Comparison of ENCODE assay signal across 8 cellular contexts in the genomic region with DNA sequence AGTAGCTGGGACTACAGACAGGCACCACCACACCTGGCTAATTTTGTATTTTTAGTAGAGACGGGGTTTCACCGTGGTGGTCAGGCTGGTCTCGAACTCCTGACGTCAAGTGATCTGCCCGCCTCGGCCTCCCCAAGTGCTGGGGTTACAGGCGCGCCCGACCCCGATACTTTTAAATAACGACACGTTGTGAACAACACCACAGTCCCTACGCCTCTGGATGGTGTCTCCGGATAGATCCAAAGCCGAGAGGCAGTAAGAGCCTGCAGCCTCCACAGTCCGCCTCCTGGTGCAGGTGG. TPM values are rescaled to one million over a fixed set of nuclear protein-coding genes. Genes with fewer than 3 reads are reported as not detected.
DNase-seq lines count a peak whose midpoint lies in the region; ATAC-seq and TF ChIP-seq lines count a peak whose summit lies in the region.
"Not testable (repeated sequence)": the region's sequence is repeated elsewhere in the genome, so short reads cannot be mapped to it uniquely, and the experiment has no call there.

No MANE protein-coding gene starts in this region.

- ATAC-seq in CD4-positive, CD25-positive, alpha-beta regulatory T cell (ENCODE audit: low read depth in 2 of 2), result not testable (repeated sequence)
- ATAC-seq in HG02642 (IDR thresholded peaks at IDR 0.05; ENCODE audit: poor library complexity, unreplicated experiment), result peak; percentile 11

- H3K9ac ChIP-seq in endocrine pancreas (ENCODE audit: control insufficient read depth, insufficient read depth, low read length), result peak overlapping the region; percentile 65
- peak overlapping the region; percentile 76; the same call in 1 of the 2 replicates for H3K9ac ChIP-seq in iPS-20b (ENCODE audit: low read depth, low read length)

- H3K27me3 Mint-ChIP-seq in CD4-positive, CD25-positive, alpha-beta regulatory T cell, result peaks cover 34% of the 10 kb centered on the region
- not testable (repeated sequence) for H3K27me3 Mint-ChIP-seq in activated naive CD4-positive, alpha-beta T cell treated with anti-CD3 and anti-CD28 coated beads, Interleukin-2, amount 50 U/mL, for 24 hours
- H3K27me3 Mint-ChIP-seq in neural crest cell (ENCODE audit: low read depth), result peaks cover 28% of the 10 kb centered on the region

- H3K4me1 Mint-ChIP-seq in CD4-positive, CD25-positive, alpha-beta regulatory T cell, result peaks cover 0 to 11% (median 3%) of the 10 kb centered on the region in 4 donors
- H3K4me1 Mint-ChIP-seq in activated naive CD4-positive, alpha-beta T cell treated with anti-CD3 and anti-CD28 coated beads, Interleukin-2, amount 50 U/mL, for 24 hours, result not testable (repeated sequence)
- H3K4me1 Mint-ChIP-seq in neural crest cell, result peaks cover 35% of the 10 kb centered on the region

- not testable (repeated sequence) for H3K9me3 Mint-ChIP-seq in CD4-positive, CD25-positive, alpha-beta regulatory T cell; activated naive CD4-positive, alpha-beta T cell treated with anti-CD3 and anti-CD28 coated beads, Interleukin-2, amount 50 U/mL, for 24 hours; neural crest cell

- POLR2A ChIA-PET in RWPE1 (lab: Yijun Ruan, JAX; ENCODE audit: low non-redundant PET), result not testable (repeated sequence)

- peaks cover 13% of the 10 kb centered on the region for H3K4me1 ChIP-seq in CD4-positive, CD25-positive, alpha-beta regulatory T cell (ENCODE audit: control insufficient read depth, insufficient read depth, low read length, poor library complexity, severe bottlenecking)
- H3K4me1 ChIP-seq in endocrine pancreas (ENCODE audit: control insufficient read depth, insufficient read depth, low read length); iPS-20b (ENCODE audit: insufficient read depth, low read length): not testable (repeated sequence)

- not testable (repeated sequence) for H3K27ac ChIP-seq in CD4-positive, CD25-positive, alpha-beta regulatory T cell (ENCODE audit: insufficient read depth, low read length, poor library complexity, severe bottlenecking); iPS-20b (ENCODE audit: low read length)
- H3K27ac ChIP-seq in RWPE1 (peak overlapping the region; percentile 94), substantia nigra (ENCODE audit: low read depth, low read length, poor library complexity, severe bottlenecking) (peak overlapping the region; percentile 6)

- H3K9me3 ChIP-seq in CD4-positive, CD25-positive, alpha-beta regulatory T cell (ENCODE audit: control insufficient read depth in 2 of 2, low read length in 2 of 2); endocrine pancreas (ENCODE audit: control insufficient read depth, low read length); iPS-20b (ENCODE audit: insufficient read depth, low read depth, low read length): not testable (repeated sequence)

- not testable (repeated sequence) for H3K4me3 ChIP-seq in CD4-positive, CD25-positive, alpha-beta regulatory T cell (ENCODE audit: low read depth, low read length)
- H3K4me3 ChIP-seq in endocrine pancreas (ENCODE audit: control insufficient read depth, insufficient read depth, low read length) (peak overlapping the region; percentile 50), iPS-20b (ENCODE audit: low read length) (peak overlapping the region; percentile 79)

- TF ChIP-seq CTCF in RWPE1 (conservative IDR thresholded peaks at IDR 0.05; ENCODE audit: low read depth); neural crest cell (conservative IDR thresholded peaks at IDR 0.05): not testable (repeated sequence)

- peak overlapping the region; percentile 67 to 88 (median 72) for H3K4me3 Mint-ChIP-seq in CD4-positive, CD25-positive, alpha-beta regulatory T cell
- peak overlapping the region; percentile 60 for H3K4me3 Mint-ChIP-seq in activated naive CD4-positive, alpha-beta T cell treated with anti-CD3 and anti-CD28 coated beads, Interleukin-2, amount 50 U/mL, for 24 hours
- H3K4me3 Mint-ChIP-seq in neural crest cell, result peak overlapping the region; percentile 91

- CTCF ChIA-PET in RWPE1 (lab: Yijun Ruan, JAX), result not testable (repeated sequence)

- not testable (repeated sequence) for DNase-seq in CD4-positive, CD25-positive, alpha-beta regulatory T cell; RWPE1 (ENCODE audit: low spot score); neural crest cell (ENCODE audit: low read depth, low spot score); substantia nigra (lab: John Stamatoyannopoulos, UW)

- H3K36me3 ChIP-seq in CD4-positive, CD25-positive, alpha-beta regulatory T cell (ENCODE audit: control insufficient read depth, insufficient read depth, low read length); endocrine pancreas (ENCODE audit: control insufficient read depth, insufficient read depth, low read length): not testable (repeated sequence)
- H3K36me3 ChIP-seq in iPS-20b (ENCODE audit: insufficient read depth, low read depth, low read length), result peaks cover 18% of the 10 kb centered on the region

- not testable (repeated sequence) for H3K36me3 Mint-ChIP-seq in CD4-positive, CD25-positive, alpha-beta regulatory T cell; activated naive CD4-positive, alpha-beta T cell treated with anti-CD3 and anti-CD28 coated beads, Interleukin-2, amount 50 U/mL, for 24 hours
- peaks cover 17% of the 10 kb centered on the region for H3K36me3 Mint-ChIP-seq in neural crest cell (ENCODE audit: low read depth)

- H3K27ac Mint-ChIP-seq in CD4-positive, CD25-positive, alpha-beta regulatory T cell; activated naive CD4-positive, alpha-beta T cell treated with anti-CD3 and anti-CD28 coated beads, Interleukin-2, amount 50 U/mL, for 24 hours; neural crest cell (ENCODE audit: unreplicated experiment): not testable (repeated sequence)

- peaks cover 11% of the 10 kb centered on the region for H3K27me3 ChIP-seq in CD4-positive, CD25-positive, alpha-beta regulatory T cell (ENCODE audit: control insufficient read depth, insufficient read depth, low read length)
- H3K27me3 ChIP-seq in endocrine pancreas (ENCODE audit: control insufficient read depth, insufficient read depth, low read length), result not testable (repeated sequence)
- H3K27me3 ChIP-seq in iPS-20b (ENCODE audit: insufficient read depth, low read length), result peaks cover 21% of the 10 kb centered on the region

RNA-seq across cellular contexts. Expression of a gene that starts 0.8 kb away (rescaled TPM):
- total RNA-seq in CD4-positive, CD25-positive, alpha-beta regulatory T cell, result 0.67 TPM
- polyA plus RNA-seq in CD4-positive, CD25-positive, alpha-beta regulatory T cell, result under 1 TPM; 0.17 to 0.51 (median 0.35) TPM
- 20.9 and 22.5 TPM in 2 replicates for total RNA-seq in neural crest cell

RNA-seq across cellular contexts. Expression of a gene that starts 17.0 kb away (rescaled TPM):
- total RNA-seq in CD4-positive, CD25-positive, alpha-beta regulatory T cell, result 79.1 TPM
- 1 to 10 TPM; 7.7 to 9.4 (median 8.4) TPM for polyA plus RNA-seq in CD4-positive, CD25-positive, alpha-beta regulatory T cell
- total RNA-seq in neural crest cell, result 67.2 and 68.8 TPM in 2 replicates

RNA-seq across cellular contexts. Expression of a gene that starts 20.5 kb away (rescaled TPM):
- 9.2 TPM for total RNA-seq in CD4-positive, CD25-positive, alpha-beta regulatory T cell
- polyA plus RNA-seq in CD4-positive, CD25-positive, alpha-beta regulatory T cell, result 10 to 100 TPM; 15.7 to 34.7 (median 21.6) TPM
- 36.1 and 37.3 TPM in 2 replicates for total RNA-seq in neural crest cell

RNA-seq across cellular contexts. Expression of a gene that starts 50.5 kb away (rescaled TPM):
- 65.0 TPM for total RNA-seq in CD4-positive, CD25-positive, alpha-beta regulatory T cell
- 100 to 1,000 TPM; 103 to 115 (median 110) TPM for polyA plus RNA-seq in CD4-positive, CD25-positive, alpha-beta regulatory T cell
- 114 and 124 TPM in 2 replicates for total RNA-seq in neural crest cell

RNA-seq across cellular contexts. Expression of a gene that starts 50.6 kb away (rescaled TPM):
- 36.2 TPM for total RNA-seq in CD4-positive, CD25-positive, alpha-beta regulatory T cell
- 10 to 100 TPM; 23.2 to 33.1 (median 29.4) TPM for polyA plus RNA-seq in CD4-positive, CD25-positive, alpha-beta regulatory T cell
- 21.2 and 22.2 TPM in 2 replicates for total RNA-seq in neural crest cell

Comparison
In these comparisons a context has a peak if more than half of its experiments do, and no peak if none do; other contexts are left out.
1. RNA of a gene that starts 0.8 kb away (total RNA-seq): 20.9 to 22.5 TPM in neural crest cell; 0.67 TPM in CD4-positive, CD25-positive, alpha-beta regulatory T cell (single experiment); every median in the first group is over 10 times any median in the second.
2. Peak in every context shown above with its lines, with median percentiles within 50 percentile points of each other: H3K4me3 Mint-ChIP-seq.